In genomic region chrX:15072259-15072658, GRCh38 we compare ENCODE assay signal across 11 cellular contexts.
"Had no signal": no experiment of that assay in that cellular context is flagged by ENCODE, and none has a peak within 500 bp of the region (broad histone marks: within the 10 kb centered on the region; RNA-seq: fewer than 3 reads in every experiment).

No MANE protein-coding gene starts in this region.

- H3K36me3 ChIP-seq: HAP-1 had no signal

- H3K27ac Mint-ChIP-seq: GM23338, H9, HFFc6 had no signal

- H3K4me3 ChIP-seq: GM23248, GM23338, HAP-1 had no signal

- DNase-seq: GM23248, GOT3, H7, H9, HCEC 1CT, HFFc6 had no signal

- H3K4me1 Mint-ChIP-seq: GM23338, H9 had no signal

- ATAC-seq: GM23338, HCT116 had no signal

- H3K9me3 Mint-ChIP-seq: GM23338, HFFc6 had no signal

- H3K4me1 ChIP-seq: HAP-1 had no signal

- H3K9ac ChIP-seq: GM23248 had no signal

- FAIRE-seq: H1, H54 had no signal

- H3K27ac ChIP-seq: GM23248 had no signal

- H3K4me2 ChIP-seq: GM23338 had no signal

- H3K4me3 Mint-ChIP-seq: GM23338, H9, HFFc6 had no signal

- H3K9me3 ChIP-seq: HAP-1 had no signal

- H2AFZ ChIP-seq: GM23248, GM23338 had no signal
